8 cellular contexts compared by ENCODE assay signal in the genomic region with DNA sequence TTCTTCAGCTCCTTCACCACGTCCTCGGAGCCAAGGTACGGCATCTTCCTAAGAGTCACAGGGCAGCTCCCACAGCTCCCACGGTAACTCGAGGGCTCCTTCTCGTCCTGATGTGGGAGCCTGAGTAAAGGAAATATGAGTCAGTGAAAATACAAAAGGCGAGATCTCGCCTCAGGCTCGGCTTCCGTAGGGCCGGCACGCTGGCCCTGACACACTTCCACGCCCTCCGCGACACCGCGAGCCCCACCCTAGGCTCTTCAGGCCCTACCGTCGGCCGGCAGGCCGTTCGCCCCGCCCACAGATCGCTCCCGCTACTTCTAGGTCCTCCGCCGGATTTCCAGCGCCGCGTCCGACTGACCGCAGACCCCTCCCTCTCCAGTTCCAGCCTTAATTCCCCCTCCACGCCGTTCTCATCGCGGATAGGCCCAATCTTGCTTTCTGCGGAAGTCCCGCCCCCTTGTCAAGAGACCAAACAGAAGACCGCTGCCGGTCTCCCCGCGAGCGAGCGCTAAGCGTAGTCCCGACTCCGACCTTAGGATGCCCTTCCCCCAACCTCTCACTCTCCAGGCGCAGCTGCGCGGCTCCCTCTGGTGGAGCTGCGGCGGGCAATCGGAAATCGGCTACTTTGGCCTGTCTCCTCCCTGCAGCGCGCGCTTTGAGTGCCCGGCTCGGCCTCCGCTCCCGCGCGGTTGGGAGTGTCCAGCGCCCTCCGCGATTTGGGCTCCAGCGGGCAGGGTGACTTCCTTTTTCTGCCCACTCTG. TPM values are rescaled to one million over a fixed set of nuclear protein-coding genes. Genes with fewer than 3 reads are reported as not detected.
DNase-seq lines count a peak whose midpoint lies in the region; ATAC-seq and TF ChIP-seq lines count a peak whose summit lies in the region.

A gene (minus strand): TSS at position 126 of the 761 bp plus-strand sequence. CDS start 82 bp downstream, at position 44.
A gene (plus strand): TSS at position 653 of the 761 bp plus-strand sequence. CDS start 261 bp downstream, outside the sequence.

- DNase-seq in DMS79 treated with DMSO at 0.1 percent for 48 hours (lab: John Stamatoyannopoulos, UW), result peak; percentile 99
- peak; percentile 100 for DNase-seq in KG1 (lab: John Stamatoyannopoulos, UW)
- DNase-seq in activated T-cell treated with anti-CD3 and anti-CD28 coated beads, Interleukin-2, amount 50 U/mL, for 24 hours, result peak; percentile 96
- DNase-seq in stimulated activated CD8-positive, alpha-beta memory T cell treated with anti-CD3 and anti-CD28 coated beads, Interleukin-7, amount 100 ng/mL, for 24 hours (ENCODE audit: low read depth), result peak; percentile 92

- peaks cover 0 to 11% of the 10 kb centered on the region in 2 donors for H3K36me3 ChIP-seq in esophagus (ENCODE audit: control insufficient read depth in 2 of 2, insufficient read depth in 2 of 2, low read length in 1 of 2)
- H3K36me3 ChIP-seq in muscle layer of colon (ENCODE audit: insufficient read depth, low read length), result peaks cover 17% of the 10 kb centered on the region

- H3K9ac ChIP-seq in muscle layer of colon (ENCODE audit: low read length), result peak within 1 kb of the TSS; percentile 79

- peak; percentile 92 for ATAC-seq in GM21723 (IDR thresholded peaks at IDR 0.05; ENCODE audit: unreplicated experiment)

- H3K4me1 ChIP-seq in esophagus (ENCODE audit: control insufficient read depth in 2 of 2, insufficient read depth in 2 of 2, low read length in 1 of 2), result peaks cover 0 to 2% of the 10 kb centered on the region in 2 donors
- H3K4me1 ChIP-seq in muscle layer of colon (ENCODE audit: insufficient read depth, low read length), result peaks cover 15% of the 10 kb centered on the region

- H3K9me3 Mint-ChIP-seq in activated T-cell treated with anti-CD3 and anti-CD28 coated beads, Interleukin-2, amount 50 U/mL, for 24 hours, result no peaks in the 10 kb centered on the region

- peaks cover 85% of the 10 kb centered on the region for H3K36me3 Mint-ChIP-seq in activated T-cell treated with anti-CD3 and anti-CD28 coated beads, Interleukin-2, amount 50 U/mL, for 24 hours (ENCODE audit: low read depth)

- 0% methylated on average over 65 to 67 of the region's 67 CpGs for WGBS in esophagus, 2 donors

- H3K27ac ChIP-seq in esophagus (ENCODE audit: low read depth in 2 of 2, low read length in 1 of 2) (peak within 1 kb of the TSS; percentile 85 to 99), muscle layer of colon (ENCODE audit: low read depth, low read length) (peak within 1 kb of the TSS; percentile 94)

- H3K27ac Mint-ChIP-seq in activated T-cell treated with anti-CD3 and anti-CD28 coated beads, Interleukin-2, amount 50 U/mL, for 24 hours, result peak within 1 kb of the TSS; percentile 98

- no peaks in the 10 kb centered on the region for H3K27me3 Mint-ChIP-seq in activated T-cell treated with anti-CD3 and anti-CD28 coated beads, Interleukin-2, amount 50 U/mL, for 24 hours

- peaks cover 58% of the 10 kb centered on the region for H3K4me1 Mint-ChIP-seq in activated T-cell treated with anti-CD3 and anti-CD28 coated beads, Interleukin-2, amount 50 U/mL, for 24 hours (ENCODE audit: low read depth)

- H3K4me3 ChIP-seq in esophagus (ENCODE audit: low read depth in 1 of 2, low read length in 2 of 2) (peak within 1 kb of the TSS; percentile 65 to 83), muscle layer of colon (ENCODE audit: low read depth in 1 of 2, low read length in 2 of 2) (peak within 1 kb of the TSS; percentile 63 to 95)

- H3K27me3 ChIP-seq in esophagus (ENCODE audit: control insufficient read depth in 1 of 2, insufficient read depth in 2 of 2, low read length in 2 of 2) (no peaks in the 10 kb centered on the region), muscle layer of colon (ENCODE audit: control insufficient read depth in 1 of 2, insufficient read depth in 2 of 2, low read length in 2 of 2) (no peaks in the 10 kb centered on the region)

- H3K4me3 Mint-ChIP-seq in activated T-cell treated with anti-CD3 and anti-CD28 coated beads, Interleukin-2, amount 50 U/mL, for 24 hours, result peak within 1 kb of the TSS; percentile 98

- H3K9me3 ChIP-seq in esophagus (ENCODE audit: control insufficient read depth in 2 of 2, insufficient read depth in 1 of 2, low read depth in 1 of 2, low read length in 1 of 2) (no peaks in the 10 kb centered on the region), muscle layer of colon (ENCODE audit: low read length) (no peaks in the 10 kb centered on the region)

TF ChIP-seq in PFSK-1, 5 proteins besides CTCF, POLR2A, EP300 and RAD21:
- TF ChIP-seq SIN3A (IDR thresholded peaks at IDR 0.05; ENCODE audit: borderline replicate concordance, insufficient read depth, low read length) (peak; percentile 84; the same call in 1 of the 2 replicates), FOXP2 (optimal IDR thresholded peaks at IDR 0.05; ENCODE audit: borderline replicate concordance, extremely low read depth, extremely low read length, insufficient read depth) (peak; percentile 85), TAF1 (IDR thresholded peaks at IDR 0.05; ENCODE audit: borderline replicate concordance, insufficient read depth, low read length) (peak; percentile 82; the same call in 1 of the 2 replicates), POLR2AphosphoS5 (IDR thresholded peaks at IDR 0.05; ENCODE audit: low read depth, low read length) (peak; percentile 90)
- TF ChIP-seq, protein P1, sequence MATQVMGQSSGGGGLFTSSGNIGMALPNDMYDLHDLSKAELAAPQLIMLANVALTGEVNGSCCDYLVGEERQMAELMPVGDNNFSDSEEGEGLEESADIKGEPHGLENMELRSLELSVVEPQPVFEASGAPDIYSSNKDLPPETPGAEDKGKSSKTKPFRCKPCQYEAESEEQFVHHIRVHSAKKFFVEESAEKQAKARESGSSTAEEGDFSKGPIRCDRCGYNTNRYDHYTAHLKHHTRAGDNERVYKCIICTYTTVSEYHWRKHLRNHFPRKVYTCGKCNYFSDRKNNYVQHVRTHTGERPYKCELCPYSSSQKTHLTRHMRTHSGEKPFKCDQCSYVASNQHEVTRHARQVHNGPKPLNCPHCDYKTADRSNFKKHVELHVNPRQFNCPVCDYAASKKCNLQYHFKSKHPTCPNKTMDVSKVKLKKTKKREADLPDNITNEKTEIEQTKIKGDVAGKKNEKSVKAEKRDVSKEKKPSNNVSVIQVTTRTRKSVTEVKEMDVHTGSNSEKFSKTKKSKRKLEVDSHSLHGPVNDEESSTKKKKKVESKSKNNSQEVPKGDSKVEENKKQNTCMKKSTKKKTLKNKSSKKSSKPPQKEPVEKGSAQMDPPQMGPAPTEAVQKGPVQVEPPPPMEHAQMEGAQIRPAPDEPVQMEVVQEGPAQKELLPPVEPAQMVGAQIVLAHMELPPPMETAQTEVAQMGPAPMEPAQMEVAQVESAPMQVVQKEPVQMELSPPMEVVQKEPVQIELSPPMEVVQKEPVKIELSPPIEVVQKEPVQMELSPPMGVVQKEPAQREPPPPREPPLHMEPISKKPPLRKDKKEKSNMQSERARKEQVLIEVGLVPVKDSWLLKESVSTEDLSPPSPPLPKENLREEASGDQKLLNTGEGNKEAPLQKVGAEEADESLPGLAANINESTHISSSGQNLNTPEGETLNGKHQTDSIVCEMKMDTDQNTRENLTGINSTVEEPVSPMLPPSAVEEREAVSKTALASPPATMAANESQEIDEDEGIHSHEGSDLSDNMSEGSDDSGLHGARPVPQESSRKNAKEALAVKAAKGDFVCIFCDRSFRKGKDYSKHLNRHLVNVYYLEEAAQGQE (IDR thresholded peaks at IDR 0.05; ENCODE audit: insufficient read depth in 1 of 2, low read depth in 2 of 2, low read length in 2 of 2), result peak; percentile 18 to 59; a peak in 1 of 4 replicates

RNA-seq across cellular contexts. Expression of the first gene that starts in this region (rescaled TPM):
- 9.1 TPM for polyA plus RNA-seq in PFSK-1 (2012; ENCODE audit: insufficient read length, low read depth)
- polyA plus RNA-seq in esophagus, result 10 to 100 TPM; 12.9 to 15.1 TPM

RNA-seq across cellular contexts. Expression of the second gene that starts in this region (rescaled TPM):
- 7.4 TPM for polyA plus RNA-seq in PFSK-1 (2012; ENCODE audit: insufficient read length, low read depth)
- 1 to 10 TPM; 1.5 to 3.7 TPM for polyA plus RNA-seq in esophagus

Comparison
In these comparisons a context has a peak if more than half of its experiments do, and no peak if none do; other contexts are left out.
1. Peak in every context shown above with its lines: DNase-seq, ATAC-seq, H3K4me3 ChIP-seq and H3K27ac ChIP-seq.